Comparison of ENCODE assay signal across 14 cellular contexts in genomic region chr9:38058452-38059232, GRCh38. TPM values are rescaled to one million over a fixed set of nuclear protein-coding genes. Genes with fewer than 3 reads are reported as not detected.
A peak's percentile ranks its signal among the peaks of the same experiment; 100 is the strongest.
DNase-seq lines count a peak whose midpoint lies in the region; ATAC-seq and TF ChIP-seq lines count a peak whose summit lies in the region.
"Had no signal": no experiment of that assay in that cellular context is flagged by ENCODE, and none has a peak within 500 bp of the region (broad histone marks: within the 10 kb centered on the region; RNA-seq: fewer than 3 reads in every experiment).

No MANE protein-coding gene starts in this region.

- H3K27me3 Mint-ChIP-seq in activated T-helper 17 cell treated with anti-CD3 and anti-CD28 coated beads, Interleukin-2, amount 50 U/mL, for 72 hours = no peaks in the 10 kb centered on the region
- H3K27me3 Mint-ChIP-seq: activated naive CD8-positive, alpha-beta T cell had no signal

- no peak for TF ChIP-seq EP300 in esophagus muscularis mucosa (IDR thresholded peaks at IDR 0.05)

- peaks cover 0 to 3% (median 0%) of the 10 kb centered on the region in 4 donors for H3K36me3 ChIP-seq in esophagus muscularis mucosa
- H3K36me3 ChIP-seq in lower lobe of right lung = no peaks in the 10 kb centered on the region
- H3K36me3 ChIP-seq in thoracic aorta = no peaks in the 10 kb centered on the region

- H3K4me1 ChIP-seq in esophagus muscularis mucosa (peaks cover 47 to 65% (median 57%) of the 10 kb centered on the region in 4 donors), lower lobe of right lung (peaks cover 64% of the 10 kb centered on the region), thoracic aorta (ENCODE audit: control insufficient read depth in 1 of 2, low read depth in 2 of 2) (peaks cover 12 to 77% of the 10 kb centered on the region in 2 donors)

- intact Hi-C loops in esophagus muscularis mucosa (cut with DNase I) (no loop called here), lower lobe of right lung (cut with DNase I) (no loop called here)

- H3K9me3 Mint-ChIP-seq in activated T-helper 17 cell treated with anti-CD3 and anti-CD28 coated beads, Interleukin-2, amount 50 U/mL, for 72 hours = no peaks in the 10 kb centered on the region
- H3K9me3 Mint-ChIP-seq: CD8-positive, alpha-beta memory T cell; stimulated activated memory B cell treated with anti-CD40 and anti-IgM and Interleukin-4, amounts not matched to agents 10 μg/mL and 1 μg/mL and 100 μg/mL, for 72 hours had no signal

- H3K27me3 ChIP-seq in esophagus muscularis mucosa (no peaks in the 10 kb centered on the region), lower lobe of right lung (ENCODE audit: low read depth) (no peaks in the 10 kb centered on the region), thoracic aorta (replicated peaks; ENCODE audit: insufficient read depth) (no peaks in the 10 kb centered on the region)

- H3K9me3 ChIP-seq in esophagus muscularis mucosa (no peaks in the 10 kb centered on the region), lower lobe of right lung (no peaks in the 10 kb centered on the region), thoracic aorta (no peaks in the 10 kb centered on the region)

- no peak for DNase-seq in RWPE1 (ENCODE audit: low spot score)
- DNase-seq in esophagus muscularis mucosa (ENCODE audit: extremely low spot score) = no peak
- no peak for DNase-seq in lower lobe of right lung
- DNase-seq in thoracic aorta (ENCODE audit: low spot score) = no peak
- no peak for DNase-seq in T-helper 2 cell
- no peak for DNase-seq in activated CD4-positive, alpha-beta T cell treated with anti-CD3 and anti-CD28 coated beads, Interleukin-2, amount 50 U/mL, for 4 hours
- DNase-seq in DMS 273 (lab: John Stamatoyannopoulos, UW; ENCODE audit: unreplicated experiment) = no peak
- DNase-seq: CD8-positive, alpha-beta memory T cell; NK-92 treated with Interleukin-12 subunit alpha and Interleukin-12 subunit beta, amount 100 ng/mL, for 24 hours; stimulated activated CD4-positive, alpha-beta T cell treated with anti-CD3 and anti-CD28 coated beads, Interleukin-4, amount 100 ng/mL, for 1 hour had no signal

- ATAC-seq in lower lobe of right lung = peak in 1 of 2 donors; percentile 67
- no peak for ATAC-seq in thoracic aorta (ENCODE audit: insufficient number of reproducible peaks, low FRiP score, low read depth)
- ATAC-seq in activated T-helper 17 cell treated with anti-CD3 and anti-CD28 coated beads, Interleukin-2, amount 50 U/mL, for 72 hours (replicated peaks) = no peak
- ATAC-seq: esophagus mucosa had no signal

- H3K27ac Mint-ChIP-seq in activated T-helper 17 cell treated with anti-CD3 and anti-CD28 coated beads, Interleukin-2, amount 50 U/mL, for 72 hours = no peak overlapping the region
- H3K27ac Mint-ChIP-seq: activated naive CD8-positive, alpha-beta T cell; CD8-positive, alpha-beta memory T cell; stimulated activated memory B cell treated with anti-CD40 and anti-IgM and Interleukin-4, amounts not matched to agents 10 μg/mL and 1 μg/mL and 100 μg/mL, for 72 hours had no signal

- H3K36me3 Mint-ChIP-seq in activated T-helper 17 cell treated with anti-CD3 and anti-CD28 coated beads, Interleukin-2, amount 50 U/mL, for 72 hours (ENCODE audit: low read depth) = no peaks in the 10 kb centered on the region
- H3K36me3 Mint-ChIP-seq: activated naive CD8-positive, alpha-beta T cell; CD8-positive, alpha-beta memory T cell; stimulated activated memory B cell treated with anti-CD40 and anti-IgM and Interleukin-4, amounts not matched to agents 10 μg/mL and 1 μg/mL and 100 μg/mL, for 72 hours had no signal

- 71% methylated on average over 13 of the region's 13 CpGs for WGBS in esophagus muscularis mucosa

- H3K4me3 ChIP-seq in esophagus muscularis mucosa = no peak overlapping the region
- no peak overlapping the region for H3K4me3 ChIP-seq in lower lobe of right lung
- H3K4me3 ChIP-seq in thoracic aorta = no peak overlapping the region

- CTCF ChIA-PET in RWPE1 (lab: Yijun Ruan, JAX) = interaction anchor here (0.8 to 1.1 kb wide), 3 partner anchors 29 to 147 kb away, joined by 3 to 6 read pairs (median 3); no protein-coding TSS in a partner anchor

- POLR2A ChIA-PET in RWPE1 (lab: Yijun Ruan, JAX; ENCODE audit: low non-redundant PET) = no interaction called here

- H3K4me1 Mint-ChIP-seq in activated T-helper 17 cell treated with anti-CD3 and anti-CD28 coated beads, Interleukin-2, amount 50 U/mL, for 72 hours = no peaks in the 10 kb centered on the region
- H3K4me1 Mint-ChIP-seq: CD8-positive, alpha-beta memory T cell had no signal

- no peak for TF ChIP-seq POLR2A in esophagus muscularis mucosa (IDR thresholded peaks at IDR 0.05; ENCODE audit: low read depth)

- H3K27ac ChIP-seq in RWPE1 (peak overlapping the region; percentile 75), esophagus muscularis mucosa (replicated peaks in 1 of 4) (peak overlapping the region; percentile 38 to 65 (median 50)), lower lobe of right lung (peak overlapping the region; percentile 61), thoracic aorta (peak overlapping the region; percentile 7 to 50)

- TF ChIP-seq CTCF in RWPE1 (conservative IDR thresholded peaks at IDR 0.05; ENCODE audit: low read depth) (no peak), esophagus muscularis mucosa (IDR thresholded peaks at IDR 0.05) (no peak), lower lobe of right lung (IDR thresholded peaks at IDR 0.05) (no peak), thoracic aorta (IDR thresholded peaks at IDR 0.05) (no peak)

- H3K4me3 Mint-ChIP-seq in activated T-helper 17 cell treated with anti-CD3 and anti-CD28 coated beads, Interleukin-2, amount 50 U/mL, for 72 hours = no peak overlapping the region
- H3K4me3 Mint-ChIP-seq: activated naive CD8-positive, alpha-beta T cell; CD8-positive, alpha-beta memory T cell; stimulated activated memory B cell treated with anti-CD40 and anti-IgM and Interleukin-4, amounts not matched to agents 10 μg/mL and 1 μg/mL and 100 μg/mL, for 72 hours had no signal

RNA-seq across cellular contexts. Expression of gene SHB, which starts 10.4 kb away (rescaled TPM):
- 10 to 100 TPM; 16.6 to 21.2 (median 21.0) TPM for total RNA-seq in esophagus muscularis mucosa
- 25.3 TPM for total RNA-seq in lower lobe of right lung
- total RNA-seq in thoracic aorta = 10 to 100 TPM; 41.7 to 57.9 TPM
- total RNA-seq in activated T-helper 17 cell treated with anti-CD3 and anti-CD28 coated beads, Interleukin-2, amount 50 U/mL, for 72 hours = 1 to 10 TPM in 1 of 2 donors, under 1 TPM in 1; 0.95 to 1.7 TPM
